ENCODE assay signal across 20 cellular contexts in genomic region chr15:90080818-90081382, GRCh38. TPM values are rescaled to one million over a fixed set of nuclear protein-coding genes. Genes with fewer than 3 reads are reported as not detected.
DNase-seq lines count a peak whose midpoint lies in the region; ATAC-seq and TF ChIP-seq lines count a peak whose summit lies in the region.
"Had no signal": no experiment of that assay in that cellular context is flagged by ENCODE, and none has a peak within 500 bp of the region (broad histone marks: within the 10 kb centered on the region; RNA-seq: fewer than 3 reads in every experiment).

No MANE protein-coding gene starts in this region.

- H3F3A ChIP-seq in neural progenitor cell (ENCODE audit: low read depth), result peaks cover 15% of the 10 kb centered on the region

- H3K36me3 ChIP-seq in fibroblast of lung (ENCODE audit: control insufficient read depth, insufficient read depth, low read length) (peaks cover 10% of the 10 kb centered on the region), neural progenitor cell (no peaks in the 10 kb centered on the region)

- H3K9me3 Mint-ChIP-seq in neural progenitor cell, result no peaks in the 10 kb centered on the region
- H3K9me3 Mint-ChIP-seq: memory B cell; stimulated activated naive CD8-positive, alpha-beta T cell treated with anti-CD3 and anti-CD28 coated beads, Interleukin-15, Interleukin-2, amounts not matched to agents 100 ng/mL and 50 ng/mL, for 24 hours had no signal

- no peak overlapping the region for H3K4me3 Mint-ChIP-seq in neural progenitor cell
- H3K4me3 Mint-ChIP-seq: memory B cell; stimulated activated naive CD8-positive, alpha-beta T cell treated with anti-CD3 and anti-CD28 coated beads, Interleukin-15, Interleukin-2, amounts not matched to agents 100 ng/mL and 50 ng/mL, for 24 hours had no signal

- no peak overlapping the region for H2AFZ ChIP-seq in fibroblast of lung (ENCODE audit: low read length)
- H2AFZ ChIP-seq in neural progenitor cell (replicated peaks), result no peak overlapping the region

- H3K4me2 ChIP-seq in fibroblast of lung (ENCODE audit: extremely low read depth, insufficient read depth, low read length) (no peak overlapping the region), neural progenitor cell (no peak overlapping the region)
- H3K4me2 ChIP-seq: BLaER1 had no signal

- H3K4me3 ChIP-seq in fibroblast of lung (replicated peaks in 1 of 4; ENCODE audit: control extremely low read depth in 1 of 4, insufficient read depth in 1 of 4, low read depth in 3 of 4, low read length in 4 of 4) (no peak overlapping the region), neural progenitor cell (no peak overlapping the region)
- H3K4me3 ChIP-seq: BLaER1, tibial artery had no signal

- peaks cover 4% of the 10 kb centered on the region for H3K4me1 Mint-ChIP-seq in neural progenitor cell
- H3K4me1 Mint-ChIP-seq: memory B cell had no signal

- ATAC-seq in left cardiac atrium (peak; percentile 12 to 19), Right ventricle myocardium inferior (no peak), GM18520 (IDR thresholded peaks at IDR 0.05; ENCODE audit: unreplicated experiment) (no peak)

- TF ChIP-seq CTCF in fibroblast of lung (conservative IDR thresholded peaks at IDR 0.05 in 1 of 2, IDR thresholded peaks at IDR 0.05 in 1 of 2; ENCODE audit: low read depth in 1 of 2, low read length in 2 of 2), result no peak
- no peak for TF ChIP-seq CTCF in neural progenitor cell (IDR thresholded peaks at IDR 0.05)

- no peak for DNase-seq in left cardiac atrium
- no peak for DNase-seq in Right ventricle myocardium inferior (ENCODE audit: missing footprints)
- DNase-seq in fibroblast of lung (ENCODE audit: low read depth in 2 of 2), result no peak
- DNase-seq in neural progenitor cell (ENCODE audit: low spot score), result no peak
- no peak for DNase-seq in activated CD8-positive, alpha-beta memory T cell treated with anti-CD3 and anti-CD28 coated beads, Interleukin-2, amount 50 U/mL, for 4 hours
- DNase-seq in NCI-H524 (lab: John Stamatoyannopoulos, UW), result no peak
- DNase-seq: activated CD4-positive, alpha-beta T cell treated with anti-CD3 and anti-CD28 coated beads, Interleukin-2, amount 50 U/mL, for 4 hours; effector CD4-positive, alpha-beta T cell; HCEC 1CT; kidney glomerular epithelial cell; NCI-H1105 treated with DMSO at 0.1 percent for 48 hours; NCI-H1930; NCI-H69; T-helper 1 cell; tibial artery had no signal

- peaks cover 3% of the 10 kb centered on the region for H3K4me1 ChIP-seq in fibroblast of lung (ENCODE audit: control insufficient read depth, extremely low read depth, insufficient read depth, low read length)
- peaks cover 8% of the 10 kb centered on the region for H3K4me1 ChIP-seq in neural progenitor cell

- peaks cover 22% of the 10 kb centered on the region for H3K36me3 Mint-ChIP-seq in neural progenitor cell

- H3K27ac ChIP-seq in fibroblast of lung (ENCODE audit: insufficient read depth, low read length) (no peak overlapping the region), neural progenitor cell (peak overlapping the region; percentile 67)
- H3K27ac ChIP-seq: BLaER1, epithelial cell of prostate, tibial artery had no signal

- intact Hi-C loops in left cardiac atrium (cut with DNase I), result loop anchor here in 1 of 2 donors (10.0 kb wide), 1 partner anchor 176 kb away; no protein-coding TSS in a partner anchor
- intact Hi-C loops in Right ventricle myocardium inferior (cut with DNase I), result no loop called here

- H3K27me3 ChIP-seq in fibroblast of lung (ENCODE audit: control insufficient read depth, insufficient read depth, low read length) (no peaks in the 10 kb centered on the region), neural progenitor cell (no peaks in the 10 kb centered on the region)
- H3K27me3 ChIP-seq: BLaER1, tibial artery had no signal

- H3K79me2 ChIP-seq in fibroblast of lung (ENCODE audit: control insufficient read depth, insufficient read depth, low read length), result no peaks in the 10 kb centered on the region
- no peaks in the 10 kb centered on the region for H3K79me2 ChIP-seq in neural progenitor cell (ENCODE audit: low read depth)

- H3K9ac ChIP-seq in fibroblast of lung (ENCODE audit: insufficient read depth, low read length), result peak overlapping the region; percentile 2
- no peak overlapping the region for H3K9ac ChIP-seq in neural progenitor cell
- H3K9ac ChIP-seq: BLaER1 had no signal

- no peaks in the 10 kb centered on the region for H4K20me1 ChIP-seq in fibroblast of lung (ENCODE audit: control insufficient read depth, extremely low read depth, insufficient read depth, low read length)
- H4K20me1 ChIP-seq in neural progenitor cell (ENCODE audit: low read depth), result peaks cover 12% of the 10 kb centered on the region

- H3K27ac Mint-ChIP-seq in neural progenitor cell, result no peak overlapping the region
- H3K27ac Mint-ChIP-seq: stimulated activated naive CD8-positive, alpha-beta T cell treated with anti-CD3 and anti-CD28 coated beads, Interleukin-15, Interleukin-2, amounts not matched to agents 100 ng/mL and 50 ng/mL, for 24 hours had no signal

- no peaks in the 10 kb centered on the region for H3K9me3 ChIP-seq in fibroblast of lung (ENCODE audit: control insufficient read depth, insufficient read depth, low read depth, low read length)
- H3K9me3 ChIP-seq in neural progenitor cell (ENCODE audit: low read depth), result no peaks in the 10 kb centered on the region
- H3K9me3 ChIP-seq: BLaER1, tibial artery had no signal

- H3K27me3 Mint-ChIP-seq in neural progenitor cell (ENCODE audit: insufficient read depth, low read depth), result no peaks in the 10 kb centered on the region
- H3K27me3 Mint-ChIP-seq: memory B cell; stimulated activated naive CD8-positive, alpha-beta T cell treated with anti-CD3 and anti-CD28 coated beads, Interleukin-15, Interleukin-2, amounts not matched to agents 100 ng/mL and 50 ng/mL, for 24 hours had no signal

RNA-seq across cellular contexts. Expression of gene IDH2, which starts 21.4 kb away (rescaled TPM):
- 100 to 1,000 TPM; 242 to 257 TPM for total RNA-seq in left cardiac atrium
- total RNA-seq in Right ventricle myocardium inferior, result 1,173 TPM
- total RNA-seq in fibroblast of lung, result 21.8 and 47.9 TPM in 2 replicates
- 39.9 and 66.0 TPM in 2 replicates for polyA plus RNA-seq in fibroblast of lung
- polyA plus RNA-seq in fibroblast of lung (2012), result 55.9 and 86.3 TPM in 2 replicates
- 73.0 and 114 TPM in 2 replicates for polyA minus RNA-seq in fibroblast of lung (ENCODE audit: low replicate concordance)
- total RNA-seq in neural progenitor cell (ENCODE audit: low replicate concordance), result 93.1 and 134 TPM in 2 replicates

Comparison
In these comparisons a context has a peak if more than half of its experiments do, and no peak if none do; other contexts are left out.
1. ATAC-seq: peak in left cardiac atrium (2 of 2); none in Right ventricle myocardium inferior (single experiment) and GM18520 (single experiment).